In genomic region chr6:142842423-142843261, GRCh38 we compare ENCODE assay signal across 1 cellular context.
TF ChIP-seq lines count a peak whose summit lies in the region.

No MANE protein-coding gene starts in this region.

TF ChIP-seq in GM12878, 131 proteins besides CTCF, POLR2A, EP300 and RAD21 (continued from another document and continues in another):
- no peak for TF ChIP-seq PRDM15 (CRISPR knock-in tag; IDR thresholded peaks at IDR 0.05)
- peak; percentile 3; the same call in 1 of the 2 replicates for TF ChIP-seq PKNOX1 (IDR thresholded peaks at IDR 0.05)
- TF ChIP-seq ASH2L (IDR thresholded peaks at IDR 0.05; ENCODE audit: borderline replicate concordance, low read depth): no peak
- no peak for TF ChIP-seq SREBF1 (IDR thresholded peaks at IDR 0.05; ENCODE audit: low read length)
- no peak for TF ChIP-seq STAT1 (conservative IDR thresholded peaks at IDR 0.05)
- TF ChIP-seq ZNF592 (IDR thresholded peaks at IDR 0.05): peak; percentile 5; the same call in 1 of the 2 replicates
- TF ChIP-seq PAX5 (IDR thresholded peaks at IDR 0.05; ENCODE audit: borderline replicate concordance, low read depth, low read length): peak; percentile 81
- 0 out of 2 replicates have a peak, but pooled peaks have one; percentile 6 for TF ChIP-seq ZBTB40 (IDR thresholded peaks at IDR 0.05; ENCODE audit: borderline replicate concordance)
- TF ChIP-seq EZH2 (IDR thresholded peaks at IDR 0.05; ENCODE audit: borderline replicate concordance, control insufficient read depth, low read depth, low read length): no peak
- TF ChIP-seq ZNF384 (IDR thresholded peaks at IDR 0.05; ENCODE audit: borderline replicate concordance, low read depth, low read length): no peak; the same call in 1 of the 2 replicates
- TF ChIP-seq NBN (IDR thresholded peaks at IDR 0.05): no peak; the same call in 1 of the 2 replicates
- TF ChIP-seq HCFC1 (IDR thresholded peaks at IDR 0.05; ENCODE audit: low read length): no peak
- peak; percentile 10 for TF ChIP-seq TCF7 (IDR thresholded peaks at IDR 0.05; ENCODE audit: borderline replicate concordance)
- TF ChIP-seq NRF1 (conservative IDR thresholded peaks at IDR 0.05; ENCODE audit: low read depth, low read length): no peak
- TF ChIP-seq BACH1 (IDR thresholded peaks at IDR 0.05; ENCODE audit: borderline replicate concordance): peak; percentile 14; the same call in 1 of the 2 replicates
- TF ChIP-seq NFXL1 (IDR thresholded peaks at IDR 0.05; ENCODE audit: borderline replicate concordance): no peak
- TF ChIP-seq BCLAF1 (IDR thresholded peaks at IDR 0.05): no peak
- no peak for TF ChIP-seq SRF (IDR thresholded peaks at IDR 0.05; ENCODE audit: low read depth in 2 of 2, low read length in 2 of 2)
- TF ChIP-seq SKIL (IDR thresholded peaks at IDR 0.05; ENCODE audit: low read depth, poor library complexity, severe bottlenecking): peak; percentile 94
- peak; percentile 64 for TF ChIP-seq POLR2AphosphoS5 (IDR thresholded peaks at IDR 0.05; ENCODE audit: low read length)
- TF ChIP-seq ZBTB11 (CRISPR knock-in tag; IDR thresholded peaks at IDR 0.05): no peak
- TF ChIP-seq SMC3 (IDR thresholded peaks at IDR 0.05; ENCODE audit: borderline replicate concordance, low read length): peak; percentile 39; the same call in 1 of the 2 replicates
- no peak for TF ChIP-seq FOS (IDR thresholded peaks at IDR 0.05; ENCODE audit: borderline replicate concordance, extremely low read depth, insufficient read length)
- no peak for TF ChIP-seq RCOR1 (conservative IDR thresholded peaks at IDR 0.05; ENCODE audit: low read depth, low read length)
- TF ChIP-seq ATF7 (IDR thresholded peaks at IDR 0.05; ENCODE audit: low read depth): peak; percentile 83
- no peak for TF ChIP-seq RAD51 (IDR thresholded peaks at IDR 0.05)
- TF ChIP-seq IKZF2 (IDR thresholded peaks at IDR 0.05): peak; percentile 66 to 71
- TF ChIP-seq ZBTB4 (CRISPR knock-in tag; IDR thresholded peaks at IDR 0.05): no peak
